1 cellular context compared by ENCODE assay signal in the genomic region with DNA sequence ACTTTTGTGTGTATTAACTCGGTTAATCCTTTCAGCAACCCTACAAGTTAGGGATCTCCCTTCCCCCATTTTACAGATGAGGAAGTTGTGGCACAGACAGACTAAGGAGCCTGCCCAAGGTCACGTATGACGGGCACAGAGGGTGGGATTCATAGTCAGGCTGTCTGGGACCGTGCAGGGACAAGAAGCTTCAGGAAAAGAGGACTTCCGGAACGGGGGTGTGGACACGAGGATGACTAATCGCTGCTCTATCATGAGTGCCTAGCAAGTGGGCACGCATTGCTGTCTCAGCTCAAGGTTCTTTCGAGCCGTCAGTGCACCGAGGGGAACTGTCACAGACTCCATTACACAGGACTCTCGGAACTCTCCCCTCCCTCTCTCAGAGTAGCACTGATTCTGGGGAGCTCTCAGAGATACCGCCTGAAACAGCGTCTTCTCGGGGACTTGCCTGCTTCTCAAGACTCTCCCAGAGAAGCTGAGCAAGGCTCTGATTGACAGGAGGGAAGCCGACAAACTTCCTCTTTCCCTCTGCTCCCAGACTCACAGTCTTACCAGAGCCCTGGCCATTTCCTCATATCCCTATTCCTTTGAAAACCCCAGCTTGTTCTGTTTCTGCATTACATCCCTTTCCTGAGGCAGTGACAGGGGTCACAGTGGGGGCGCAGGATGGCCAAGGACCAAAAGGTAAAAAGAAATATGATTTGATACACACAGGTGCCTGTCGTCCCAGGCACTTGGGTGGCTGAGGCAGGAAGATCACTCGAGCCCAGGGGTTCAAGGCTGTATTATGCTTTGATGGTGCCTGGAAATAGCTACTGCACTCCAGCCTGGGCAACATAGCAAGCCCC.
A peak's percentile ranks its signal among the peaks of the same experiment; 100 is the strongest.
TF ChIP-seq lines count a peak whose summit lies in the region.

No MANE protein-coding gene starts in this region.

TF ChIP-seq in HepG2, 621 proteins besides CTCF, POLR2A, EP300 and RAD21 (continued from another document and continues in another):
- TF ChIP-seq ZNF407 (CRISPR knock-in tag; IDR thresholded peaks at IDR 0.05; ENCODE audit: not compliant biosample characterization) (no peak), ZFP82 (CRISPR knock-in tag; IDR thresholded peaks at IDR 0.05; ENCODE audit: borderline replicate concordance) (no peak), ERF (CRISPR knock-in tag; IDR thresholded peaks at IDR 0.05) (0 out of 2 replicates have a peak, but pooled peaks have one; percentile 23), POLR2AphosphoS5 (IDR thresholded peaks at IDR 0.05; ENCODE audit: low read depth, low read length) (no peak), ZNF674 (CRISPR knock-in tag; IDR thresholded peaks at IDR 0.05; ENCODE audit: low read depth) (no peak), MAFK (conservative IDR thresholded peaks at IDR 0.05 in 1 of 2, IDR thresholded peaks at IDR 0.05 in 1 of 2; ENCODE audit: low read length in 2 of 2) (no peak), MYC (CRISPR knock-in tag; IDR thresholded peaks at IDR 0.05; ENCODE audit: borderline replicate concordance) (peak; percentile 13; the same call in 1 of the 2 replicates), PHF8 (CRISPR knock-in tag; IDR thresholded peaks at IDR 0.05) (0 out of 2 replicates have a peak, but pooled peaks have one; percentile 20), ATRX (CRISPR knock-in tag; IDR thresholded peaks at IDR 0.05; ENCODE audit: borderline replicate concordance) (no peak), THAP11 (CRISPR knock-in tag; IDR thresholded peaks at IDR 0.05) (no peak), MIXL1 (CRISPR knock-in tag; IDR thresholded peaks at IDR 0.05) (no peak), ZNF30 (CRISPR knock-in tag; IDR thresholded peaks at IDR 0.05) (no peak), ZNF335 (CRISPR knock-in tag; IDR thresholded peaks at IDR 0.05) (no peak), ZNF574 (CRISPR knock-in tag; IDR thresholded peaks at IDR 0.05) (no peak), ATF1 (CRISPR knock-in tag; IDR thresholded peaks at IDR 0.05) (no peak), ZMYM3 (CRISPR knock-in tag; IDR thresholded peaks at IDR 0.05) (peak; percentile 76), RNF2 (conservative IDR thresholded peaks at IDR 0.05; ENCODE audit: low read depth) (no peak), HES4 (CRISPR knock-in tag; IDR thresholded peaks at IDR 0.05; ENCODE audit: borderline replicate concordance) (no peak), TERF1 (CRISPR knock-in tag; IDR thresholded peaks at IDR 0.05) (no peak), NKX3-1 (CRISPR knock-in tag; IDR thresholded peaks at IDR 0.05) (no peak), IRF2 (CRISPR knock-in tag; IDR thresholded peaks at IDR 0.05) (no peak), PAF1 (CRISPR knock-in tag; IDR thresholded peaks at IDR 0.05) (no peak), ZNF558 (CRISPR knock-in tag; IDR thresholded peaks at IDR 0.05; ENCODE audit: borderline replicate concordance) (no peak), ZNF224 (CRISPR knock-in tag; IDR thresholded peaks at IDR 0.05) (no peak), CENPX (CRISPR knock-in tag; IDR thresholded peaks at IDR 0.05) (no peak), ZXDC (CRISPR knock-in tag; IDR thresholded peaks at IDR 0.05) (no peak), ELF1 (CRISPR knock-in tag; IDR thresholded peaks at IDR 0.05) (peak; percentile 70), SAP130 (CRISPR knock-in tag; IDR thresholded peaks at IDR 0.05; ENCODE audit: low read depth) (peak; percentile 54; the same call in 1 of the 2 replicates), RXRB (CRISPR knock-in tag; IDR thresholded peaks at IDR 0.05; ENCODE audit: borderline replicate concordance) (peak; percentile 45; the same call in 1 of the 2 replicates), ZNF589 (CRISPR knock-in tag; conservative IDR thresholded peaks at IDR 0.05) (no peak)
- TF ChIP-seq, protein P1, sequence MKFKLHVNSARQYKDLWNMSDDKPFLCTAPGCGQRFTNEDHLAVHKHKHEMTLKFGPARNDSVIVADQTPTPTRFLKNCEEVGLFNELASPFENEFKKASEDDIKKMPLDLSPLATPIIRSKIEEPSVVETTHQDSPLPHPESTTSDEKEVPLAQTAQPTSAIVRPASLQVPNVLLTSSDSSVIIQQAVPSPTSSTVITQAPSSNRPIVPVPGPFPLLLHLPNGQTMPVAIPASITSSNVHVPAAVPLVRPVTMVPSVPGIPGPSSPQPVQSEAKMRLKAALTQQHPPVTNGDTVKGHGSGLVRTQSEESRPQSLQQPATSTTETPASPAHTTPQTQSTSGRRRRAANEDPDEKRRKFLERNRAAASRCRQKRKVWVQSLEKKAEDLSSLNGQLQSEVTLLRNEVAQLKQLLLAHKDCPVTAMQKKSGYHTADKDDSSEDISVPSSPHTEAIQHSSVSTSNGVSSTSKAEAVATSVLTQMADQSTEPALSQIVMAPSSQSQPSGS (CRISPR knock-in tag; IDR thresholded peaks at IDR 0.05) = no peak
- TF ChIP-seq, protein P2, sequence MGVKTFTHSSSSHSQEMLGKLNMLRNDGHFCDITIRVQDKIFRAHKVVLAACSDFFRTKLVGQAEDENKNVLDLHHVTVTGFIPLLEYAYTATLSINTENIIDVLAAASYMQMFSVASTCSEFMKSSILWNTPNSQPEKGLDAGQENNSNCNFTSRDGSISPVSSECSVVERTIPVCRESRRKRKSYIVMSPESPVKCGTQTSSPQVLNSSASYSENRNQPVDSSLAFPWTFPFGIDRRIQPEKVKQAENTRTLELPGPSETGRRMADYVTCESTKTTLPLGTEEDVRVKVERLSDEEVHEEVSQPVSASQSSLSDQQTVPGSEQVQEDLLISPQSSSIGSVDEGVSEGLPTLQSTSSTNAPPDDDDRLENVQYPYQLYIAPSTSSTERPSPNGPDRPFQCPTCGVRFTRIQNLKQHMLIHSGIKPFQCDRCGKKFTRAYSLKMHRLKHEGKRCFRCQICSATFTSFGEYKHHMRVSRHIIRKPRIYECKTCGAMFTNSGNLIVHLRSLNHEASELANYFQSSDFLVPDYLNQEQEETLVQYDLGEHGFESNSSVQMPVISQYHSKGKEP (CRISPR knock-in tag; IDR thresholded peaks at IDR 0.05) = no peak
- TF ChIP-seq, protein P3, sequence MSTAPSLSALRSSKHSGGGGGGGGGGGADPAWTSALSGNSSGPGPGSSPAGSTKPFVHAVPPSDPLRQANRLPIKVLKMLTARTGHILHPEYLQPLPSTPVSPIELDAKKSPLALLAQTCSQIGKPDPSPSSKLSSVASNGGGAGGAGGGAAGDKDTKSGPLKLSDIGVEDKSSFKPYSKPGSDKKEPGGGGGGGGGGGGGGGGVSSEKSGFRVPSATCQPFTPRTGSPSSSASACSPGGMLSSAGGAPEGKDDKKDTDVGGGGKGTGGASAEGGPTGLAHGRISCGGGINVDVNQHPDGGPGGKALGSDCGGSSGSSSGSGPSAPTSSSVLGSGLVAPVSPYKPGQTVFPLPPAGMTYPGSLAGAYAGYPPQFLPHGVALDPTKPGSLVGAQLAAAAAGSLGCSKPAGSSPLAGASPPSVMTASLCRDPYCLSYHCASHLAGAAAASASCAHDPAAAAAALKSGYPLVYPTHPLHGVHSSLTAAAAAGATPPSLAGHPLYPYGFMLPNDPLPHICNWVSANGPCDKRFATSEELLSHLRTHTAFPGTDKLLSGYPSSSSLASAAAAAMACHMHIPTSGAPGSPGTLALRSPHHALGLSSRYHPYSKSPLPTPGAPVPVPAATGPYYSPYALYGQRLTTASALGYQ (CRISPR knock-in tag; IDR thresholded peaks at IDR 0.05) = no peak
- TF ChIP-seq, protein P4, sequence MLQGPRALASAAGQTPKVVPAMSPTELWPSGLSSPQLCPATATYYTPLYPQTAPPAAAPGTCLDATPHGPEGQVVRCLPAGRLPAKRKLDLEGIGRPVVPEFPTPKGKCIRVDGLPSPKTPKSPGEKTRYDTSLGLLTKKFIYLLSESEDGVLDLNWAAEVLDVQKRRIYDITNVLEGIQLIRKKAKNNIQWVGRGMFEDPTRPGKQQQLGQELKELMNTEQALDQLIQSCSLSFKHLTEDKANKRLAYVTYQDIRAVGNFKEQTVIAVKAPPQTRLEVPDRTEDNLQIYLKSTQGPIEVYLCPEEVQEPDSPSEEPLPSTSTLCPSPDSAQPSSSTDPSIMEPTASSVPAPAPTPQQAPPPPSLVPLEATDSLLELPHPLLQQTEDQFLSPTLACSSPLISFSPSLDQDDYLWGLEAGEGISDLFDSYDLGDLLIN (CRISPR knock-in tag; IDR thresholded peaks at IDR 0.05; ENCODE audit: borderline replicate concordance) = no peak
